Comparison of ENCODE assay signal across 21 cellular contexts in the genomic region with DNA sequence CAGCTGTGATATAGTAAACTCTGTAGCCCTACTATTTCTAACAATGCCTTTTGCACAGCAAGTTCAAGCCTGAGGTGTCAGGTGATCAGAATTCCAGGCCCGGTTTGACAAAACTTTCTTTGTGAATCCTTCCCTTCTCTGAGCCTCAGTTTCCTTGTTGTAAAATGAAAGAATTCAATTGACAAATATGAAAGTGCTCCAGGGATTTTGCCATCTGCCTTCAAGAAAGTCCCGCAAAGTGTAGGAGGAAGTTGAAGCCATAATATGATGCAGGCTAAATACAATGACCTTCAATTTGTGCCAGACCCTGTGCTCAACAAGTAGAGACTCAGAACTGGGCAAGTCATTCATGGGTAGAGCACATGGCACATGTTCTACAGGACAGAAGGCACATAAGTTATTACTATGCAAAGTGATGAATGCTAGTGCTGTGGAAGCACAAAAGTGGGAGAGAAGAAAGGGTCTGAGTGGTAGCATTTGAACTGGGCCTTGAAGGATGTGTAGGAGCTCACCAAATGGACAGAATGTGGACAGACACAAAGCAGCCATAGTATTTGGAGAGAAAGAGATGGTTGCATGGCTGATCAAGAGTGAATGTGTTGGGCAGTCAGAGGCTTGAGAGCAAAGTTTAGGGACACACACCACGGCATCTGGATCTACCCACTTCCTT. TPM values are rescaled to one million over a fixed set of nuclear protein-coding genes. Genes with fewer than 3 reads are reported as not detected.
DNase-seq lines count a peak whose midpoint lies in the region; ATAC-seq, FAIRE-seq and TF ChIP-seq lines count a peak whose summit lies in the region.
"Had no signal": no experiment of that assay in that cellular context is flagged by ENCODE, and none has a peak within 500 bp of the region (broad histone marks: within the 10 kb centered on the region; RNA-seq: fewer than 3 reads in every experiment).

No MANE protein-coding gene starts in this region.

- ATAC-seq in CD4-positive, alpha-beta T cell (ENCODE audit: poor library complexity) = no peak
- ATAC-seq in activated CD8-positive, alpha-beta T cell treated with anti-CD3 and anti-CD28 coated beads for 36 hours = no peak
- ATAC-seq in natural killer cell = no peak

- no peaks in the 10 kb centered on the region for H3K9me3 ChIP-seq in CD4-positive, alpha-beta T cell (ENCODE audit: control insufficient read depth, low read length)
- H3K9me3 ChIP-seq: breast epithelium, prostate gland, stomach had no signal

- no peak for TF ChIP-seq CTCF in CD4-positive, alpha-beta T cell (IDR thresholded peaks at IDR 0.05)
- no peak for TF ChIP-seq CTCF in GM12865 (IDR thresholded peaks at IDR 0.05; ENCODE audit: insufficient read depth, low read depth, low read length, missing control alignments)
- no peak for TF ChIP-seq CTCF in activated CD8-positive, alpha-beta T cell treated with anti-CD3 and anti-CD28 coated beads for 36 hours (IDR thresholded peaks at IDR 0.05)
- TF ChIP-seq CTCF in natural killer cell (IDR thresholded peaks at IDR 0.05) = no peak

- H3K36me3 ChIP-seq in H7 (replicated peaks; ENCODE audit: control insufficient read depth, insufficient read depth, low read length) = no peaks in the 10 kb centered on the region
- H3K36me3 ChIP-seq: breast epithelium, prostate gland had no signal

- no peaks in the 10 kb centered on the region for H3K27me3 ChIP-seq in CD4-positive, alpha-beta T cell (ENCODE audit: control insufficient read depth, insufficient read depth, low read length)
- no peaks in the 10 kb centered on the region for H3K27me3 ChIP-seq in H7 (ENCODE audit: control insufficient read depth, insufficient read depth, low read length)
- H3K27me3 ChIP-seq: breast epithelium, stomach had no signal

- H3K4me1 Mint-ChIP-seq in CD4-positive, alpha-beta T cell (ENCODE audit: low read depth) = peaks cover 28% of the 10 kb centered on the region
- H3K4me1 Mint-ChIP-seq in activated CD8-positive, alpha-beta T cell treated with anti-CD3 and anti-CD28 coated beads for 36 hours (ENCODE audit: low read depth) = peaks cover 36% of the 10 kb centered on the region
- peaks cover 57 to 64% of the 10 kb centered on the region in 2 donors for H3K4me1 Mint-ChIP-seq in natural killer cell
- H3K4me1 Mint-ChIP-seq: GM23338, WTC11 had no signal

- no peak for FAIRE-seq in HTR-8/SVneo (lab: Jason Lieb, UNC)
- FAIRE-seq: D721Med had no signal

- POLR2A ChIA-PET in CD4-positive, alpha-beta T cell (lab: Charles Lee) = interaction anchor here (1.0 kb wide), 1 partner anchor 20 kb away, joined by 4 read pairs; no protein-coding TSS in a partner anchor
- POLR2A ChIA-PET in activated CD8-positive, alpha-beta T cell treated with anti-CD3 and anti-CD28 coated beads for 36 hours (lab: Charles Lee) = interaction anchor here (1.8 to 2.3 kb wide), 2 partner anchors 10 to 45 kb away, joined by 5 to 8 read pairs; partner anchors contain the start of gene RABEP1

- H3K27ac ChIP-seq in CD4-positive, alpha-beta T cell (ENCODE audit: low read depth, low read length) = no peak overlapping the region
- H3K27ac ChIP-seq: epithelial cell of prostate, KMS-11, prostate gland, stomach had no signal

- intact Hi-C loops in CD4-positive, alpha-beta T cell (cut with DNase I, micrococcal nuclease) = no loop called here
- intact Hi-C loops in activated CD8-positive, alpha-beta T cell treated with anti-CD3 and anti-CD28 coated beads for 36 hours (cut with micrococcal nuclease) = loop anchor here (5.0 kb wide), 1 partner anchor 40 kb away; no protein-coding TSS in a partner anchor
- intact Hi-C loops in natural killer cell (cut with micrococcal nuclease) = loop anchor here (1.0 to 5.0 kb wide), 3 partner anchors 10 to 45 kb away; partner anchors contain the start of gene RABEP1

- no peaks in the 10 kb centered on the region for H3K27me3 Mint-ChIP-seq in CD4-positive, alpha-beta T cell
- H3K27me3 Mint-ChIP-seq in activated CD8-positive, alpha-beta T cell treated with anti-CD3 and anti-CD28 coated beads for 36 hours = no peaks in the 10 kb centered on the region
- H3K27me3 Mint-ChIP-seq in natural killer cell (ENCODE audit: low read depth in 2 of 2) = no peaks in the 10 kb centered on the region
- H3K27me3 Mint-ChIP-seq: activated CD4-positive, alpha-beta memory T cell treated with anti-CD3 and anti-CD28 coated beads, Interleukin-2, amount 10 ng/mL, durations not matched to agents 7 days and 5 days had no signal

- CTCF ChIA-PET in CD4-positive, alpha-beta T cell (lab: Charles Lee) = interaction anchor here (0.9 kb wide), 1 partner anchor 45 kb away, joined by 3 read pairs; the partner anchor contains the start of gene ZNF594
- CTCF ChIA-PET in activated CD8-positive, alpha-beta T cell treated with anti-CD3 and anti-CD28 coated beads for 36 hours (lab: Charles Lee) = interaction anchor here (0.9 to 4.3 kb wide), 8 partner anchors 9 to 45 kb away, joined by 3 to 27 read pairs (median 8); partner anchors contain the start of gene ZNF594

- no peaks in the 10 kb centered on the region for H3K36me3 Mint-ChIP-seq in CD4-positive, alpha-beta T cell (ENCODE audit: low read depth)
- no peaks in the 10 kb centered on the region for H3K36me3 Mint-ChIP-seq in activated CD8-positive, alpha-beta T cell treated with anti-CD3 and anti-CD28 coated beads for 36 hours (ENCODE audit: low read depth)
- no peaks in the 10 kb centered on the region for H3K36me3 Mint-ChIP-seq in natural killer cell
- H3K36me3 Mint-ChIP-seq: WTC11 had no signal

- H3K4me3 Mint-ChIP-seq in CD4-positive, alpha-beta T cell = peak overlapping the region; percentile 11
- H3K4me3 Mint-ChIP-seq in activated CD8-positive, alpha-beta T cell treated with anti-CD3 and anti-CD28 coated beads for 36 hours = no peak overlapping the region
- H3K4me3 Mint-ChIP-seq in natural killer cell = peak overlapping the region; percentile 52
- H3K4me3 Mint-ChIP-seq: activated CD4-positive, alpha-beta memory T cell treated with anti-CD3 and anti-CD28 coated beads, Interleukin-2, amount 10 ng/mL, durations not matched to agents 7 days and 5 days; GM23338; T-helper 2 cell treated with Interferon-gamma antibody and Interleukin-4, amounts not matched to agents 5 μg/mL and 100 μg/mL, for 36 hours; WTC11 had no signal

- peak overlapping the region; percentile 65 for H3K27ac Mint-ChIP-seq in CD4-positive, alpha-beta T cell
- peak overlapping the region; percentile 68 for H3K27ac Mint-ChIP-seq in activated CD8-positive, alpha-beta T cell treated with anti-CD3 and anti-CD28 coated beads for 36 hours
- H3K27ac Mint-ChIP-seq in natural killer cell = peak overlapping the region; percentile 91 to 96
- H3K27ac Mint-ChIP-seq: activated CD4-positive, alpha-beta memory T cell treated with anti-CD3 and anti-CD28 coated beads, Interleukin-2, amount 10 ng/mL, durations not matched to agents 7 days and 5 days; GM23338; T-helper 2 cell treated with Interferon-gamma antibody and Interleukin-4, amounts not matched to agents 5 μg/mL and 100 μg/mL, for 36 hours; WTC11 had no signal

- no peak for DNase-seq in CD4-positive, alpha-beta T cell
- DNase-seq in GM12865 (ENCODE audit: low read depth) (no peak), natural killer cell (no peak), HTR-8/SVneo (ENCODE audit: insufficient read length, low spot score) (no peak), NCI-H1694 (lab: John Stamatoyannopoulos, UW) (no peak), H7 (no peak)
- DNase-seq in activated CD8-positive, alpha-beta T cell treated with anti-CD3 and anti-CD28 coated beads for 36 hours = no peak
- DNase-seq: left ventricle myocardium superior, NCI-H2227 treated with DMSO at 0.1 percent for 48 hours had no signal

- H3K4me3 ChIP-seq in GM12865 (ENCODE audit: low read depth, low read length) (peak overlapping the region; percentile 73), H7 (ENCODE audit: insufficient read depth, low read depth, low read length) (no peak overlapping the region)
- H3K4me3 ChIP-seq: breast epithelium, GM23338, prostate gland, stomach had no signal

- no peaks in the 10 kb centered on the region for H3K9me3 Mint-ChIP-seq in CD4-positive, alpha-beta T cell
- H3K9me3 Mint-ChIP-seq in activated CD8-positive, alpha-beta T cell treated with anti-CD3 and anti-CD28 coated beads for 36 hours = peaks cover 4% of the 10 kb centered on the region
- H3K9me3 Mint-ChIP-seq in natural killer cell = no peaks in the 10 kb centered on the region
- H3K9me3 Mint-ChIP-seq: activated CD4-positive, alpha-beta memory T cell treated with anti-CD3 and anti-CD28 coated beads, Interleukin-2, amount 10 ng/mL, durations not matched to agents 7 days and 5 days; GM23338; T-helper 2 cell treated with Interferon-gamma antibody and Interleukin-4, amounts not matched to agents 5 μg/mL and 100 μg/mL, for 36 hours; WTC11 had no signal

RNA-seq across cellular contexts. Expression of gene SCIMP, which starts 2.3 kb away (rescaled TPM):
- under 1 TPM; 0.31 to 0.47 TPM for total RNA-seq in CD4-positive, alpha-beta T cell
- under 1 TPM; 0.13 to 0.54 TPM for total RNA-seq in activated CD8-positive, alpha-beta T cell treated with anti-CD3 and anti-CD28 coated beads for 36 hours
- total RNA-seq in natural killer cell = 1 to 10 TPM; 3.9 to 10.0 (median 8.0) TPM
- not detected in 2 replicates for total RNA-seq in H7 (2014; rRNA removed; shearing (Covaris generic))
- total RNA-seq: activated CD4-positive, alpha-beta memory T cell treated with anti-CD3 and anti-CD28 coated beads, Interleukin-2, amount 10 ng/mL, durations not matched to agents 7 days and 5 days; dermis blood vessel endothelial cell; fibroblast of villous mesenchyme; GM23338; WTC11 had no signal

RNA-seq across cellular contexts. Expression of gene RABEP1, which starts 45.1 kb away (rescaled TPM):
- total RNA-seq in CD4-positive, alpha-beta T cell = 10 to 100 TPM; 27.4 to 31.8 TPM
- total RNA-seq in activated CD8-positive, alpha-beta T cell treated with anti-CD3 and anti-CD28 coated beads for 36 hours = 10 to 100 TPM; 58.7 to 60.6 TPM
- total RNA-seq in natural killer cell = 10 to 100 TPM; 44.1 to 64.0 (median 44.2) TPM
- total RNA-seq in H7 (2014; rRNA removed; shearing (Covaris generic)) = 23.8 and 39.1 TPM in 2 replicates

RNA-seq across cellular contexts. Expression of gene ZNF594, which starts 45.3 kb away (rescaled TPM):
- 1 to 10 TPM; 2.2 to 3.1 TPM for total RNA-seq in CD4-positive, alpha-beta T cell
- 1 to 10 TPM; 7.7 to 8.7 TPM for total RNA-seq in activated CD8-positive, alpha-beta T cell treated with anti-CD3 and anti-CD28 coated beads for 36 hours
- 1 to 10 TPM; 5.1 to 7.9 (median 6.1) TPM for total RNA-seq in natural killer cell
- total RNA-seq in H7 (2014; rRNA removed; shearing (Covaris generic)) = 0.73 and 1.6 TPM in 2 replicates

Comparison
In these comparisons a context has a peak if more than half of its experiments do, and no peak if none do; other contexts are left out.
1. intact Hi-C loops: an anchor here in activated CD8-positive, alpha-beta T cell treated with anti-CD3 and anti-CD28 coated beads for 36 hours (5.0 kb wide) and natural killer cell (1.0 to 5.0 kb wide); none called in CD4-positive, alpha-beta T cell.